Comparison of ENCODE assay signal across 1 cellular context in the genomic region with DNA sequence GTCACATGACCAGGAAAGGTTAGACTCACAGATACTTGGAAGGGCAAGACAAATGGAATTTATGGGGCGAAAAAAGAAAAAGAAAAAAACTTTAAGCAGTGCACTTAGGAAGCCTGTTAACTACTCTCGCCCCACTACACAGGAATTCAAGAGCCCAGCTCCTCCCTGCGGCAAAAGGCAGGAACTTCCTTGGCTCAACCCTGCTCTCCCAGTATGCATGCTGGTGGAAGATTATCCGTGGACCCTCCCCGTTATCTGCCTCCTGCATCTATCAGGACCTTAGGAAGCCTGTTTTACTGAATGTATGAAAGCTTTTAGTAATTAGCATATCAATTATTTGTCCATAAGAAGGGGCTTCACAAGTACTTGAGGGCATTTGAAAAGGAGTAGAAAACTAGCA.
TF ChIP-seq lines count a peak whose summit lies in the region.

No MANE protein-coding gene starts in this region.

TF ChIP-seq in GM23338, 12 proteins besides CTCF, POLR2A, EP300 and RAD21 (continued from another document):
- TF ChIP-seq ETS1 (IDR thresholded peaks at IDR 0.05), result no peak
- no peak for TF ChIP-seq NANOG (IDR thresholded peaks at IDR 0.05; ENCODE audit: borderline replicate concordance)
